8 cellular contexts compared by ENCODE assay signal in the genomic region with DNA sequence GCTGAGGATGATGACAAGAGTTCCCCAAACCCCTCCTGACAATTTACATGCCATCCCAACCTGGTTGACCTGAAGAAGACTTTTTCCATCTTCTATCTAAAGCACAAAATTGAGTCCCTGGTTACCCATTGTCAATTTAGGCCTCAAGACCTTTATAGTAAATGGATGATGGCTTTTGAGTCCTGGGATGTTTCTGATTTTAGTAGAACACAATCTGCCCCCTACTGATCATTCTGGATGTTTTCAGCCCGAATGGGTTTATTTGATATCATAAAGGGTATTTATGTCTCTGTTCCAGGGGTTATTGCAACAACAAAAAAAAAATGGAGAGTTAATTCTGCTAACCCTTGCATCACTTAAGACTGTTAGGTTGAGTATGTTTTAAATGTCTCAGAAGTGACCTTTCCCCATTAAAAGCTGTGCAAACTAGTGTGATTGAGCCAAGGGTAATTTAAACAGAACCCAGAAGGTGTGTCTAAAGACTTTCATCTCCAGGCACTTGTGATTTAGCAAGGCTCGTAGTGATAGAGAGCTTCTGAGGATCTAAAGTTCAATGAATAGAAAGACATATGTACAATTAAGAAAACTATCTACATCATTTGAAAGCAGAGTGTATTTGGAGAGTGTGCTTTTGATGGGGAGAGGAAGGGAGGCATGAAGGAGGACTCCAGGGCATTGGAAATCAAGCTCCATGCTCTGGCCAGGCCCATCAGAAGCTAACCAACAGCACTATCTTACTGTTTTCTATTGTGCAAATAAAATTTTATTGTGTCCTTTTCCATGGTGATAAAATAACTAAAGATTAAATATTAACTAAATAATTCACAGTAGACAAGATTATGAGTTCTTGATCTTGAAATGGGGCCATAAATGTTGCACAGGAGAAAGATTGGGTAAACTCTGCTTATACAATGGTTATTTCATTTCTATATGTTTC.
DNase-seq lines count a peak whose midpoint lies in the region; ATAC-seq, FAIRE-seq and TF ChIP-seq lines count a peak whose summit lies in the region.

No MANE protein-coding gene starts in this region.

- no peaks in the 10 kb centered on the region for H3K9me3 ChIP-seq in left ventricle myocardium inferior (replicated peaks)

- peaks cover 21% of the 10 kb centered on the region for H3K36me3 Mint-ChIP-seq in type B pancreatic cell

- ATAC-seq in left ventricle myocardium superior (no peak), HG03175 (IDR thresholded peaks at IDR 0.05; ENCODE audit: unreplicated experiment) (no peak)

- TF ChIP-seq CTCF in left ventricle myocardium inferior (IDR thresholded peaks at IDR 0.05; ENCODE audit: borderline replicate concordance) (peak; percentile 25), type B pancreatic cell (conservative IDR thresholded peaks at IDR 0.05) (peak; percentile 59), coronary artery (IDR thresholded peaks at IDR 0.05) (no peak)

- no peak overlapping the region for H3K27ac Mint-ChIP-seq in type B pancreatic cell

- no peak for DNase-seq in left ventricle myocardium inferior
- DNase-seq in left ventricle myocardium superior = no peak
- peak; percentile 18 for DNase-seq in NCI-H69 (lab: John Stamatoyannopoulos, UW)
- DNase-seq in fibroblast of peridontal ligament (ENCODE audit: extremely low read depth) = peak; percentile 65
- no peak for DNase-seq in type B pancreatic cell (ENCODE audit: extremely low spot score, unreplicated experiment)
- no peak for DNase-seq in coronary artery (ENCODE audit: low spot score)
- no peak for DNase-seq in RCC 7860 (ENCODE audit: low spot score)

- H3K4me3 ChIP-seq in left ventricle myocardium inferior (no peak overlapping the region), coronary artery (no peak overlapping the region)

- no peaks in the 10 kb centered on the region for H3K27me3 ChIP-seq in left ventricle myocardium inferior (ENCODE audit: low read depth)

- no peak overlapping the region for H3K4me3 Mint-ChIP-seq in type B pancreatic cell

- H3K9me3 Mint-ChIP-seq in type B pancreatic cell = no peaks in the 10 kb centered on the region

- no peaks in the 10 kb centered on the region for H3K27me3 Mint-ChIP-seq in type B pancreatic cell

- H3K36me3 ChIP-seq in left ventricle myocardium inferior = no peaks in the 10 kb centered on the region

- peaks cover 18% of the 10 kb centered on the region for H3K4me1 Mint-ChIP-seq in type B pancreatic cell (ENCODE audit: unreplicated experiment)

- H3K27ac ChIP-seq in left ventricle myocardium inferior (replicated peaks) (no peak overlapping the region), coronary artery (no peak overlapping the region)

- peaks cover 9% of the 10 kb centered on the region for H3K4me1 ChIP-seq in left ventricle myocardium inferior

- FAIRE-seq in RCC 7860 (lab: Jason Lieb, UNC) = no peak

- intact Hi-C loops in left ventricle myocardium inferior (cut with micrococcal nuclease) (no loop called here), left ventricle myocardium superior (cut with micrococcal nuclease) (no loop called here)

Comparison
In these comparisons a context has a peak if more than half of its experiments do, and no peak if none do; other contexts are left out.
1. DNase-seq: peak in NCI-H69 (single experiment) and fibroblast of peridontal ligament (single experiment); none in left ventricle myocardium inferior (single experiment), left ventricle myocardium superior (single experiment), type B pancreatic cell (single experiment), coronary artery (single experiment) and RCC 7860 (single experiment).